In genomic region chr4:120071192-120071795, GRCh38 we compare ENCODE assay signal across 8 cellular contexts. TPM values are rescaled to one million over a fixed set of nuclear protein-coding genes. Genes with fewer than 3 reads are reported as not detected.
DNase-seq lines count a peak whose midpoint lies in the region; ATAC-seq, FAIRE-seq and TF ChIP-seq lines count a peak whose summit lies in the region.

No MANE protein-coding gene starts in this region.

- CTCF ChIA-PET in SK-N-SH (lab: Yijun Ruan, JAX) = interaction anchor here (0.8 to 1.0 kb wide), 2 partner anchors 9 to 1020 kb away, joined by 3 to 7 read pairs; no protein-coding TSS in a partner anchor
- CTCF ChIA-PET in MCF 10A (lab: Yijun Ruan, JAX) = interaction anchor here (0.7 to 1.2 kb wide), 8 partner anchors 9 to 1237 kb away, joined by 3 to 4 read pairs (median 3); no protein-coding TSS in a partner anchor
- CTCF ChIA-PET in HepG2 (lab: Yijun Ruan, JAX; ENCODE audit: low intra/inter-chr PET ratio, low total read pairs) = interaction anchor here (0.9 kb wide), 1 partner anchor 1025 kb away, joined by 3 read pairs; no protein-coding TSS in a partner anchor

- BruUV-seq in MCF 10A (replicated peaks; lab: Mats Ljungman, UMichigan) (no TSS peak), HepG2 (replicated peaks; lab: Mats Ljungman, UMichigan) (no TSS peak)

- H4K20me1 ChIP-seq in SK-N-SH (ENCODE audit: insufficient read depth) = no peaks in the 10 kb centered on the region
- H4K20me1 ChIP-seq in HepG2 (ENCODE audit: insufficient read depth, low read length) = no peaks in the 10 kb centered on the region

- no peak for TF ChIP-seq POLR2A in HepG2 (IDR thresholded peaks at IDR 0.05; ENCODE audit: insufficient read depth in 1 of 2, low read depth in 2 of 2, low read length in 2 of 2)

- TF ChIP-seq EP300 in SK-N-SH (IDR thresholded peaks at IDR 0.05; ENCODE audit: borderline replicate concordance in 1 of 2, low read depth in 1 of 2, low read length in 1 of 2) = no peak
- no peak for TF ChIP-seq EP300 in HepG2 (IDR thresholded peaks at IDR 0.05; ENCODE audit: low read depth in 2 of 2, low read length in 2 of 2)
- no peak for TF ChIP-seq EP300 in HepG2 (CRISPR knock-in tag; IDR thresholded peaks at IDR 0.05; ENCODE audit: borderline replicate concordance)

- H3K27ac ChIP-seq in SK-N-SH (ENCODE audit: low read depth in 2 of 2, low read length in 1 of 2) (peak overlapping the region in 1 of 2 experiments; percentile 63; a peak in 2 of 4 replicates), HL-60 (replicated peaks) (no peak overlapping the region), HepG2 (ENCODE audit: extremely low read length, insufficient read depth, low read length) (no peak overlapping the region)

- H3K36me3 ChIP-seq in SK-N-SH (replicated peaks in 1 of 2; ENCODE audit: control insufficient read depth in 1 of 2, insufficient read depth in 2 of 2, low read length in 1 of 2) (no peaks in the 10 kb centered on the region), HepG2 (replicated peaks in 1 of 2; ENCODE audit: control insufficient read depth in 1 of 2, insufficient read depth in 2 of 2, low read length in 2 of 2) (no peaks in the 10 kb centered on the region; a peak in 1 of 5 replicates)

- peaks cover 23% of the 10 kb centered on the region for H3F3A ChIP-seq in SK-N-SH (replicated peaks; ENCODE audit: insufficient read depth)

- H3K9me3 Mint-ChIP-seq in MCF 10A (ENCODE audit: unreplicated experiment) = no peaks in the 10 kb centered on the region

- H2AFZ ChIP-seq in SK-N-SH (ENCODE audit: low read depth) (no peak overlapping the region), HepG2 (ENCODE audit: low read length) (no peak overlapping the region)

- peaks cover 27% of the 10 kb centered on the region for H3K4me1 Mint-ChIP-seq in MCF 10A (ENCODE audit: insufficient read depth, unreplicated experiment)

- H3K4me2 ChIP-seq in SK-N-SH (no peak overlapping the region), HepG2 (ENCODE audit: low read depth, low read length) (no peak overlapping the region)

- H3K79me2 ChIP-seq in SK-N-SH (ENCODE audit: insufficient read depth) = peaks cover 24% of the 10 kb centered on the region; the same call in 1 of the 2 replicates
- H3K79me2 ChIP-seq in HepG2 (ENCODE audit: insufficient read depth, low read length) = peaks cover 20% of the 10 kb centered on the region

- H3K4me1 ChIP-seq in SK-N-SH (ENCODE audit: control insufficient read depth in 1 of 2, insufficient read depth in 2 of 2, low read depth in 1 of 2, low read length in 1 of 2) (peaks cover 9% of the 10 kb centered on the region in 2 experiments; a peak in 3 of 4 replicates), HepG2 (ENCODE audit: insufficient read depth, low read length) (peaks cover 19% of the 10 kb centered on the region; the same call in 1 of the 2 replicates)

- FAIRE-seq in RCC 7860 (lab: Jason Lieb, UNC) (peak; percentile 81), HepG2 (lab: Jason Lieb, UNC) (peak; percentile 74)

- peak; percentile 24 for DNase-seq in SK-N-SH
- DNase-seq in HL-60 (ENCODE audit: low read depth in 1 of 2, low spot score in 1 of 2) = peak in 1 of 2 experiments; percentile 54
- peak; percentile 26 for DNase-seq in RCC 7860 (ENCODE audit: low spot score)
- peak; percentile 80 for DNase-seq in MCF 10A (ENCODE audit: unreplicated experiment)
- DNase-seq in HepG2 (ENCODE audit: low spot score) = peak; percentile 43
- peak; percentile 63 for DNase-seq in stromal cell of bone marrow (ENCODE audit: low read depth)

- H3K9ac ChIP-seq in SK-N-SH (peak overlapping the region; percentile 38; the same call in 1 of the 2 replicates), HepG2 (ENCODE audit: insufficient read depth, low read depth, low read length) (no peak overlapping the region)

- TF ChIP-seq RAD21 in SK-N-SH (IDR thresholded peaks at IDR 0.05; ENCODE audit: low read length) = peak; percentile 84
- no peak for TF ChIP-seq RAD21 in HepG2 (CRISPR knock-in tag; IDR thresholded peaks at IDR 0.05)

- POLR2A ChIA-PET in SK-N-SH (lab: Yijun Ruan, JAX) = no interaction called here
- POLR2A ChIA-PET in MCF 10A (lab: Yijun Ruan, JAX) = no interaction called here
- POLR2A ChIA-PET in HepG2 (lab: Yijun Ruan, JAX) = no interaction called here

- 44% methylated on average over 11 of the region's 11 CpGs for whole genome bisulfite sequencing in SK-N-SH (ENCODE audit: low lambda C conversion rate)
- WGBS in HepG2 (ENCODE audit: low lambda C conversion rate) = 73% methylated on average over 11 of the region's 11 CpGs

- no peaks in the 10 kb centered on the region for H3K27me3 Mint-ChIP-seq in MCF 10A (ENCODE audit: insufficient read depth, unreplicated experiment)

- H3K27ac Mint-ChIP-seq in MCF 10A (ENCODE audit: low read depth, unreplicated experiment) = no peak overlapping the region

- H3K4me3 Mint-ChIP-seq in MCF 10A (ENCODE audit: unreplicated experiment) = no peak overlapping the region

- H3K9me3 ChIP-seq in SK-N-SH = no peaks in the 10 kb centered on the region
- H3K9me3 ChIP-seq in HepG2 (ENCODE audit: low read length) = no peaks in the 10 kb centered on the region

- in situ Hi-C loops in HepG2 (cut with HindIII; ENCODE audit: extremely low pct_ligation_motif_present, low pct_unique_long_range_greater_than_20kb) = no loop called here

- H3K36me3 Mint-ChIP-seq in MCF 10A (ENCODE audit: insufficient read depth, unreplicated experiment) = no peaks in the 10 kb centered on the region

- no peak overlapping the region; a peak in 1 of 4 replicates for H3K4me3 ChIP-seq in SK-N-SH (ENCODE audit: low read depth in 2 of 2, low read length in 1 of 2)
- no peak overlapping the region for H3K4me3 ChIP-seq in HL-60 (replicated peaks; ENCODE audit: insufficient read depth, low read length)
- H3K4me3 ChIP-seq in HepG2 (replicated peaks in 1 of 3; ENCODE audit: insufficient read depth in 1 of 3, low read depth in 2 of 3, low read length in 3 of 3) = no peak overlapping the region

- no peaks in the 10 kb centered on the region for H3K9me2 ChIP-seq in SK-N-SH

- H3K27me3 ChIP-seq in SK-N-SH (ENCODE audit: insufficient read depth) = no peaks in the 10 kb centered on the region
- H3K27me3 ChIP-seq in HL-60 (ENCODE audit: insufficient read depth, poor library complexity, severe bottlenecking) = no peaks in the 10 kb centered on the region
- H3K27me3 ChIP-seq in HepG2 (ENCODE audit: control insufficient read depth in 1 of 2, insufficient read depth in 2 of 2, low read length in 2 of 2) = no peaks in the 10 kb centered on the region; a peak in 1 of 5 replicates

- intact Hi-C loops in MCF 10A (cut with micrococcal nuclease) (loop anchor here (1.0 to 5.0 kb wide), 3 partner anchors 86 to 1041 kb away; no protein-coding TSS in a partner anchor), HepG2 (cut with micrococcal nuclease; ENCODE audit: unreplicated experiment) (loop anchor here (1.0 kb wide), 1 partner anchor 85 kb away; no protein-coding TSS in a partner anchor)

- TF ChIP-seq CTCF in SK-N-SH (IDR thresholded peaks at IDR 0.05) (peak; percentile 81), HL-60 (IDR thresholded peaks at IDR 0.05; ENCODE audit: insufficient read depth, low read length) (peak; percentile 48), MCF 10A (IDR thresholded peaks at IDR 0.05; ENCODE audit: unreplicated experiment) (peak; percentile 64), HepG2 (CRISPR knock-in tag; IDR thresholded peaks at IDR 0.05) (peak; percentile 61)

- ATAC-seq in SK-N-SH treated with all-trans-retinoic acid at 6 μM for 48 hours (no peak), HepG2 (no peak), HG03439 (IDR thresholded peaks at IDR 0.05; ENCODE audit: unreplicated experiment) (no peak)

TF ChIP-seq in SK-N-SH, 30 proteins besides CTCF, POLR2A, EP300 and RAD21 (continues in another document):
- TF ChIP-seq FOSL2 (IDR thresholded peaks at IDR 0.05; ENCODE audit: borderline replicate concordance, low read depth) (no peak), RFX5 (IDR thresholded peaks at IDR 0.05; ENCODE audit: low read length) (no peak), SMC3 (IDR thresholded peaks at IDR 0.05; ENCODE audit: low read depth, low read length) (peak; percentile 44)

TF ChIP-seq in HepG2, 621 proteins besides CTCF, POLR2A, EP300 and RAD21:
- TF ChIP-seq STAG1 (CRISPR knock-in tag; IDR thresholded peaks at IDR 0.05) (peak; percentile 48; the same call in 1 of the 2 replicates), RFXAP (CRISPR knock-in tag; IDR thresholded peaks at IDR 0.05; ENCODE audit: borderline replicate concordance) (no peak)

RNA-seq across cellular contexts. Expression of gene MAD2L1, which starts 4.6 kb away (rescaled TPM):
- 19.4 and 37.4 TPM in 2 replicates for polyA plus RNA-seq in SK-N-SH (2012; rRNA removed)
- 30.3 and 35.3 TPM in 2 replicates for polyA plus RNA-seq in SK-N-SH (2012; cell fraction: cytosol; rRNA removed)
- 10.5 and 16.5 TPM in 2 replicates for polyA plus RNA-seq in SK-N-SH (2012; cell fraction: nucleus; rRNA removed)
- 16.2 and 26.8 TPM in 2 replicates for total RNA-seq in MCF 10A (2022)
- total RNA-seq in HepG2 (2016; rRNA removed; fragmentation: Illumina TruSeq; extraction: Trizol) = 109 and 134 TPM in 2 replicates
- total RNA-seq in HepG2 (2016; cell fraction: cytosol; rRNA removed; fragmentation: Illumina TruSeq; extraction: Trizol; ENCODE audit: low read depth) = 17.4 and 23.6 TPM in 2 replicates
- 104 and 124 TPM in 2 replicates for total RNA-seq in HepG2 (2016; cell fraction: insoluble cytoplasmic fraction; rRNA removed; fragmentation: Illumina TruSeq; extraction: Trizol)
- 31.3 and 38.3 TPM in 2 replicates for total RNA-seq in HepG2 (2016; cell fraction: membrane; rRNA removed; fragmentation: Illumina TruSeq; extraction: Trizol)
- total RNA-seq in HepG2 (2016; cell fraction: nucleus; rRNA removed; fragmentation: Illumina TruSeq; extraction: Trizol) = 61.7 and 63.2 TPM in 2 replicates
- polyA plus RNA-seq in HepG2 (2011; rRNA removed) = 23.1 and 40.6 TPM in 2 replicates
- 14.8 and 26.5 TPM in 2 replicates for polyA plus RNA-seq in HepG2 (2011; cell fraction: cytosol; rRNA removed)
- polyA plus RNA-seq in HepG2 (2011; cell fraction: nucleus; rRNA removed) = 6.5 and 10.0 TPM in 2 replicates
- 19.2 and 46.9 TPM in 2 replicates for polyA plus RNA-seq in HepG2 (2012)
- 22.2 and 23.6 TPM in 2 replicates for polyA plus RNA-seq in HepG2 (2016; cell fraction: cytosol; fragmentation: Illumina TruSeq; extraction: Trizol; ENCODE audit: low read depth)
- 112 and 141 TPM in 2 replicates for polyA plus RNA-seq in HepG2 (2016; cell fraction: insoluble cytoplasmic fraction; fragmentation: Illumina TruSeq; extraction: Trizol; ENCODE audit: low read depth)
- polyA plus RNA-seq in HepG2 (2016; cell fraction: membrane; fragmentation: Illumina TruSeq; extraction: Trizol; ENCODE audit: low read depth) = 29.3 and 30.7 TPM in 2 replicates
- 70.5 and 91.6 TPM in 2 replicates for polyA plus RNA-seq in HepG2 (2016; cell fraction: nucleus; fragmentation: Illumina TruSeq; extraction: Trizol; ENCODE audit: insufficient read depth, low read depth)
- polyA minus RNA-seq in HepG2 (2011; rRNA and poly(A)+ RNA removed; ENCODE audit: low replicate concordance) = 53.4 and 58.9 TPM in 2 replicates
- 12.6 and 17.7 TPM in 2 replicates for polyA minus RNA-seq in HepG2 (2011; cell fraction: cytosol; rRNA and poly(A)+ RNA removed)
- 16.3 and 27.9 TPM in 2 replicates for polyA minus RNA-seq in HepG2 (2011; cell fraction: nucleus; rRNA and poly(A)+ RNA removed)

Comparison
In these comparisons a context has a peak if more than half of its experiments do, and no peak if none do; other contexts are left out.
1. Of the 25 proteins assayed by ChIP-seq in both HepG2 and SK-N-SH: peak only in HepG2: none; only in SK-N-SH: RAD21 and SMC3; in both: CTCF; in neither: 22.